In genomic region chr14:87805315-87805723, GRCh38 we compare ENCODE assay signal across 8 cellular contexts.
DNase-seq lines count a peak whose midpoint lies in the region; ATAC-seq lines count a peak whose summit lies in the region.

No MANE protein-coding gene starts in this region.

- no peaks in the 10 kb centered on the region for H3K4me1 Mint-ChIP-seq in activated T-cell treated with anti-CD3 and anti-CD28 coated beads, Interleukin-2, amount 50 U/mL, for 24 hours (ENCODE audit: low read depth)

- H3K27ac Mint-ChIP-seq in activated T-cell treated with anti-CD3 and anti-CD28 coated beads, Interleukin-2, amount 50 U/mL, for 24 hours = no peak overlapping the region

- no peaks in the 10 kb centered on the region for H3K36me3 Mint-ChIP-seq in activated T-cell treated with anti-CD3 and anti-CD28 coated beads, Interleukin-2, amount 50 U/mL, for 24 hours (ENCODE audit: low read depth)

- peak; percentile 70 for ATAC-seq in GM21786 (IDR thresholded peaks at IDR 0.05; ENCODE audit: unreplicated experiment)
- no peak for ATAC-seq in GM18873 (IDR thresholded peaks at IDR 0.05; ENCODE audit: low FRiP score, unreplicated experiment)

- H3K4me3 Mint-ChIP-seq in activated T-cell treated with anti-CD3 and anti-CD28 coated beads, Interleukin-2, amount 50 U/mL, for 24 hours = no peak overlapping the region

- H3K27me3 Mint-ChIP-seq in activated T-cell treated with anti-CD3 and anti-CD28 coated beads, Interleukin-2, amount 50 U/mL, for 24 hours = peaks cover 5% of the 10 kb centered on the region

- peak in 2 of 3 experiments; percentile 22 to 23 for DNase-seq in NCI-H1417 (lab: John Stamatoyannopoulos, UW)
- DNase-seq in NCI-H1417 treated with DMSO at 0.1 percent for 48 hours (lab: John Stamatoyannopoulos, UW) = no peak
- DNase-seq in MV-4-11 (lab: John Stamatoyannopoulos, UW) = peak; percentile 18
- peak; percentile 66 for DNase-seq in activated T-cell treated with anti-CD3 and anti-CD28 coated beads, Interleukin-2, amount 50 U/mL, for 24 hours
- DNase-seq in head of caudate nucleus = peak in 34 of 42 donors; percentile 5 to 78 (median 38)
- peak; percentile 50 for DNase-seq in stimulated activated CD4-positive, alpha-beta T cell treated with anti-CD3 and anti-CD28 coated beads, Interleukin-4, amount 100 ng/mL, for 1 hour

- no peaks in the 10 kb centered on the region for H3K9me3 Mint-ChIP-seq in activated T-cell treated with anti-CD3 and anti-CD28 coated beads, Interleukin-2, amount 50 U/mL, for 24 hours

- intact Hi-C loops in head of caudate nucleus (cut with DNase I) = loop anchor here (10.0 kb wide), 1 partner anchor 89 kb away; no protein-coding TSS in a partner anchor
